Comparison of ENCODE assay signal across 13 cellular contexts in genomic region chr15:66481107-66481856, GRCh38. TPM values are rescaled to one million over a fixed set of nuclear protein-coding genes. Genes with fewer than 3 reads are reported as not detected.
DNase-seq lines count a peak whose midpoint lies in the region; ATAC-seq, FAIRE-seq and TF ChIP-seq lines count a peak whose summit lies in the region.
"Had no signal": no experiment of that assay in that cellular context is flagged by ENCODE, and none has a peak within 500 bp of the region (broad histone marks: within the 10 kb centered on the region; RNA-seq: fewer than 3 reads in every experiment).

No MANE protein-coding gene starts in this region.

- FAIRE-seq in keratinocyte (lab: Jason Lieb, UNC): peak; percentile 84
- FAIRE-seq: TTC549 had no signal

- DNase-seq in CD4-positive, CD25-positive, alpha-beta regulatory T cell: no peak
- DNase-seq in HT1080 (ENCODE audit: low read depth) (peak; percentile 24), keratinocyte (ENCODE audit: low read depth, low spot score) (no peak), mesothelial cell of epicardium (ENCODE audit: low spot score in 2 of 2, unreplicated experiment in 2 of 2) (no peak), DMS79 treated with DMSO at 0.1 percent for 48 hours (lab: John Stamatoyannopoulos, UW) (no peak), NOMO-1 treated with DMSO at 0.1 percent for 48 hours (lab: John Stamatoyannopoulos, UW; ENCODE audit: unreplicated experiment) (no peak)
- DNase-seq in activated naive CD8-positive, alpha-beta T cell treated with anti-CD3 and anti-CD28 coated beads for 36 hours: no peak
- DNase-seq: dermis blood vessel endothelial cell, NCI-H2029 treated with DMSO at 0.1 percent for 48 hours, NCI-H82, SHP77 treated with DMSO at 0.1 percent for 48 hours had no signal

- H2AFZ ChIP-seq in keratinocyte (ENCODE audit: control insufficient read depth, low read length): no peak overlapping the region

- TF ChIP-seq CTCF in keratinocyte (optimal IDR thresholded peaks at IDR 0.05 in 1 of 3, IDR thresholded peaks at IDR 0.05 in 1 of 3, conservative IDR thresholded peaks at IDR 0.05 in 1 of 3; ENCODE audit: extremely low read depth in 1 of 3, insufficient read depth in 2 of 3, low read length in 3 of 3) (peak in 2 of 3 experiments; percentile 6 to 21), mesothelial cell of epicardium (IDR thresholded peaks at IDR 0.05; ENCODE audit: unreplicated experiment) (no peak)

- peaks cover 5% of the 10 kb centered on the region for H4K20me1 ChIP-seq in keratinocyte (ENCODE audit: control insufficient read depth, extremely low read depth, insufficient read depth, low read length)

- H3K9me3 ChIP-seq in CD4-positive, CD25-positive, alpha-beta regulatory T cell (ENCODE audit: control insufficient read depth in 2 of 2, low read length in 2 of 2): no peaks in the 10 kb centered on the region
- no peaks in the 10 kb centered on the region for H3K9me3 ChIP-seq in keratinocyte (ENCODE audit: control insufficient read depth, low read depth, low read length)

- H3K27me3 ChIP-seq in CD4-positive, CD25-positive, alpha-beta regulatory T cell (ENCODE audit: control insufficient read depth, insufficient read depth, low read length): no peaks in the 10 kb centered on the region
- H3K27me3 ChIP-seq in keratinocyte (ENCODE audit: control insufficient read depth, extremely low read depth, insufficient read depth, low read length): no peaks in the 10 kb centered on the region

- peak overlapping the region; percentile 69 for H3K4me2 ChIP-seq in keratinocyte (ENCODE audit: control insufficient read depth, extremely low read depth, insufficient read depth, low read depth, low read length)

- H3K79me2 ChIP-seq in keratinocyte (ENCODE audit: control insufficient read depth, insufficient read depth, low read length): peaks cover 39% of the 10 kb centered on the region

- peaks cover 2 to 17% (median 10%) of the 10 kb centered on the region in 4 donors for H3K4me1 Mint-ChIP-seq in CD4-positive, CD25-positive, alpha-beta regulatory T cell
- peaks cover 8% of the 10 kb centered on the region for H3K4me1 Mint-ChIP-seq in activated naive CD8-positive, alpha-beta T cell treated with anti-CD3 and anti-CD28 coated beads for 36 hours
- H3K4me1 Mint-ChIP-seq in mesothelial cell of epicardium: no peaks in the 10 kb centered on the region

- dilution Hi-C loops in keratinocyte (cut with MboI; ENCODE audit: extremely low pct_ligation_motif_present, low sequenced_read_pairs): no loop called here

- no peaks in the 10 kb centered on the region for H3K27me3 Mint-ChIP-seq in CD4-positive, CD25-positive, alpha-beta regulatory T cell
- H3K27me3 Mint-ChIP-seq in activated naive CD8-positive, alpha-beta T cell treated with anti-CD3 and anti-CD28 coated beads for 36 hours: no peaks in the 10 kb centered on the region
- no peaks in the 10 kb centered on the region for H3K27me3 Mint-ChIP-seq in mesothelial cell of epicardium (ENCODE audit: low read depth)

- H3K4me1 ChIP-seq in CD4-positive, CD25-positive, alpha-beta regulatory T cell (ENCODE audit: control insufficient read depth, insufficient read depth, low read length, poor library complexity, severe bottlenecking): no peaks in the 10 kb centered on the region
- H3K4me1 ChIP-seq in keratinocyte (ENCODE audit: control insufficient read depth, extremely low read depth, insufficient read depth, low read length): peaks cover 23% of the 10 kb centered on the region

- H3K27ac ChIP-seq in CD4-positive, CD25-positive, alpha-beta regulatory T cell (ENCODE audit: insufficient read depth, low read length, poor library complexity, severe bottlenecking): no peak overlapping the region
- H3K27ac ChIP-seq in keratinocyte (ENCODE audit: control insufficient read depth, insufficient read depth, low read length): peak overlapping the region; percentile 71

- no peak overlapping the region for H3K4me3 ChIP-seq in CD4-positive, CD25-positive, alpha-beta regulatory T cell (ENCODE audit: low read depth, low read length)
- H3K4me3 ChIP-seq in keratinocyte (ENCODE audit: control insufficient read depth in 2 of 3, extremely low read depth in 1 of 3, insufficient read depth in 2 of 3, low read depth in 1 of 3, low read length in 3 of 3): no peak overlapping the region

- H3K9me3 Mint-ChIP-seq in CD4-positive, CD25-positive, alpha-beta regulatory T cell: no peaks in the 10 kb centered on the region
- H3K9me3 Mint-ChIP-seq in activated naive CD8-positive, alpha-beta T cell treated with anti-CD3 and anti-CD28 coated beads for 36 hours: no peaks in the 10 kb centered on the region
- H3K9me3 Mint-ChIP-seq in mesothelial cell of epicardium: no peaks in the 10 kb centered on the region

- no peak overlapping the region for H3K4me3 Mint-ChIP-seq in CD4-positive, CD25-positive, alpha-beta regulatory T cell
- H3K4me3 Mint-ChIP-seq in activated naive CD8-positive, alpha-beta T cell treated with anti-CD3 and anti-CD28 coated beads for 36 hours: no peak overlapping the region
- H3K4me3 Mint-ChIP-seq in mesothelial cell of epicardium: no peak overlapping the region

- no peak for ATAC-seq in CD4-positive, CD25-positive, alpha-beta regulatory T cell (ENCODE audit: low read depth in 2 of 2)
- no peak for ATAC-seq in HG02678 (IDR thresholded peaks at IDR 0.05; ENCODE audit: unreplicated experiment)

- H3K36me3 ChIP-seq in CD4-positive, CD25-positive, alpha-beta regulatory T cell (ENCODE audit: control insufficient read depth, insufficient read depth, low read length): peaks cover 37% of the 10 kb centered on the region
- peaks cover 11 to 36% of the 10 kb centered on the region in 2 experiments for H3K36me3 ChIP-seq in keratinocyte (ENCODE audit: control insufficient read depth in 2 of 2, extremely low read depth in 1 of 2, insufficient read depth in 2 of 2, low read length in 2 of 2)

- peak overlapping the region in 2 of 3 donors; percentile 33 to 62 for H3K27ac Mint-ChIP-seq in CD4-positive, CD25-positive, alpha-beta regulatory T cell
- H3K27ac Mint-ChIP-seq in activated naive CD8-positive, alpha-beta T cell treated with anti-CD3 and anti-CD28 coated beads for 36 hours: peak overlapping the region; percentile 7
- no peak overlapping the region for H3K27ac Mint-ChIP-seq in mesothelial cell of epicardium

- no peaks in the 10 kb centered on the region for H3K9me1 ChIP-seq in keratinocyte (ENCODE audit: control insufficient read depth, extremely low read depth, insufficient read depth, low read length)

- no peak overlapping the region for H3K9ac ChIP-seq in keratinocyte (ENCODE audit: control insufficient read depth, extremely low read depth, insufficient read depth, low read length)

- H3K36me3 Mint-ChIP-seq in CD4-positive, CD25-positive, alpha-beta regulatory T cell: peaks cover 38% of the 10 kb centered on the region
- H3K36me3 Mint-ChIP-seq in activated naive CD8-positive, alpha-beta T cell treated with anti-CD3 and anti-CD28 coated beads for 36 hours: peaks cover 31% of the 10 kb centered on the region
- peaks cover 15% of the 10 kb centered on the region for H3K36me3 Mint-ChIP-seq in mesothelial cell of epicardium

RNA-seq across cellular contexts. Expression of gene SNAPC5, which starts 16.3 kb away (rescaled TPM):
- 25.6 TPM for total RNA-seq in CD4-positive, CD25-positive, alpha-beta regulatory T cell
- polyA plus RNA-seq in CD4-positive, CD25-positive, alpha-beta regulatory T cell: 10 to 100 TPM; 58.5 to 80.9 (median 72.3) TPM
- 15.6 and 19.4 TPM in 2 replicates for total RNA-seq in HT1080 (2014; rRNA removed; shearing (Covaris generic))
- polyA plus RNA-seq in HT1080 (2015; cell fraction: cytosol; rRNA removed): 31.2 and 34.0 TPM in 2 replicates
- 9.8 and 10.4 TPM in 2 replicates for polyA plus RNA-seq in HT1080 (2015; cell fraction: nucleus; rRNA removed)
- total RNA-seq in activated naive CD8-positive, alpha-beta T cell treated with anti-CD3 and anti-CD28 coated beads for 36 hours: 10 to 100 TPM; 43.3 to 49.1 TPM
- polyA plus RNA-seq in keratinocyte: 9.6 to 20.6 TPM (median 16.1 TPM) in 3 replicates
- 14.1 TPM for polyA plus RNA-seq in keratinocyte (2011; ENCODE audit: low read depth)
- polyA plus RNA-seq in keratinocyte (2011; cell fraction: cytosol; rRNA removed): 15.9 and 17.5 TPM in 2 replicates
- 6.5 and 7.5 TPM in 2 replicates for polyA plus RNA-seq in keratinocyte (2011; cell fraction: nucleus; rRNA removed)
- polyA plus RNA-seq in keratinocyte (2012; ENCODE audit: low replicate concordance): 11.8 and 22.9 TPM in 2 replicates
- polyA minus RNA-seq in keratinocyte: 1.8 to 9.0 TPM (median 7.2 TPM) in 3 replicates
- polyA minus RNA-seq in keratinocyte (2011; cell fraction: cytosol; rRNA and poly(A)+ RNA removed): 7.9 TPM
- polyA minus RNA-seq in keratinocyte (2011; cell fraction: nucleus; rRNA and poly(A)+ RNA removed): 0.93 and 1.6 TPM in 2 replicates
- 18.5 to 21.7 TPM (median 18.9 TPM) in 3 replicates for total RNA-seq in mesothelial cell of epicardium

RNA-seq across cellular contexts. Expression of gene RPL4, which starts 23.4 kb away (rescaled TPM):
- 2,089 TPM for total RNA-seq in CD4-positive, CD25-positive, alpha-beta regulatory T cell
- 1,000 to 10,000 TPM in 2 of 4 donors, 100 to 1,000 TPM in 2; 831 to 1,327 (median 1,144) TPM for polyA plus RNA-seq in CD4-positive, CD25-positive, alpha-beta regulatory T cell
- 5,680 and 5,951 TPM in 2 replicates for total RNA-seq in HT1080 (2014; rRNA removed; shearing (Covaris generic))
- polyA plus RNA-seq in HT1080 (2015; cell fraction: cytosol; rRNA removed): 7,000 and 9,465 TPM in 2 replicates
- polyA plus RNA-seq in HT1080 (2015; cell fraction: nucleus; rRNA removed): 3,132 and 3,481 TPM in 2 replicates
- total RNA-seq in activated naive CD8-positive, alpha-beta T cell treated with anti-CD3 and anti-CD28 coated beads for 36 hours: 1,000 to 10,000 TPM; 4,670 to 4,826 TPM
- 4,775 to 5,343 TPM (median 4,989 TPM) in 3 replicates for polyA plus RNA-seq in keratinocyte
- polyA plus RNA-seq in keratinocyte (2011; ENCODE audit: low read depth): 1,839 TPM
- polyA plus RNA-seq in keratinocyte (2011; cell fraction: cytosol; rRNA removed): 5,273 and 5,283 TPM in 2 replicates
- 1,423 and 1,500 TPM in 2 replicates for polyA plus RNA-seq in keratinocyte (2011; cell fraction: nucleus; rRNA removed)
- polyA plus RNA-seq in keratinocyte (2012; ENCODE audit: low replicate concordance): 4,114 and 4,154 TPM in 2 replicates
- 3,166 to 4,283 TPM (median 3,515 TPM) in 3 replicates for polyA minus RNA-seq in keratinocyte
- polyA minus RNA-seq in keratinocyte (2011; cell fraction: cytosol; rRNA and poly(A)+ RNA removed): 2,751 TPM
- polyA minus RNA-seq in keratinocyte (2011; cell fraction: nucleus; rRNA and poly(A)+ RNA removed): 518 and 680 TPM in 2 replicates
- 2,828 to 2,958 TPM (median 2,943 TPM) in 3 replicates for total RNA-seq in mesothelial cell of epicardium

RNA-seq across cellular contexts. Expression of gene ZWILCH, which starts 23.8 kb away (rescaled TPM):
- total RNA-seq in CD4-positive, CD25-positive, alpha-beta regulatory T cell: 15.1 TPM
- polyA plus RNA-seq in CD4-positive, CD25-positive, alpha-beta regulatory T cell: 10 to 100 TPM; 10.3 to 15.7 (median 11.5) TPM
- 56.8 and 57.3 TPM in 2 replicates for total RNA-seq in HT1080 (2014; rRNA removed; shearing (Covaris generic))
- polyA plus RNA-seq in HT1080 (2015; cell fraction: cytosol; rRNA removed): 48.0 and 49.7 TPM in 2 replicates
- polyA plus RNA-seq in HT1080 (2015; cell fraction: nucleus; rRNA removed): 52.0 and 61.4 TPM in 2 replicates
- total RNA-seq in activated naive CD8-positive, alpha-beta T cell treated with anti-CD3 and anti-CD28 coated beads for 36 hours: 10 to 100 TPM; 40.7 to 41.1 TPM
- polyA plus RNA-seq in keratinocyte: 15.6 to 34.9 TPM (median 17.8 TPM) in 3 replicates
- 13.9 TPM for polyA plus RNA-seq in keratinocyte (2011; ENCODE audit: low read depth)
- polyA plus RNA-seq in keratinocyte (2011; cell fraction: cytosol; rRNA removed): 11.6 and 19.9 TPM in 2 replicates
- 16.0 and 17.3 TPM in 2 replicates for polyA plus RNA-seq in keratinocyte (2011; cell fraction: nucleus; rRNA removed)
- polyA plus RNA-seq in keratinocyte (2012; ENCODE audit: low replicate concordance): 4.2 and 15.4 TPM in 2 replicates
- 7.3 to 33.6 TPM (median 7.8 TPM) in 3 replicates for polyA minus RNA-seq in keratinocyte
- 10.0 TPM for polyA minus RNA-seq in keratinocyte (2011; cell fraction: cytosol; rRNA and poly(A)+ RNA removed)
- 7.5 and 16.2 TPM in 2 replicates for polyA minus RNA-seq in keratinocyte (2011; cell fraction: nucleus; rRNA and poly(A)+ RNA removed)
- total RNA-seq in mesothelial cell of epicardium: 14.0 to 16.5 TPM (median 14.1 TPM) in 3 replicates
